Comparison of ENCODE assay signal across 8 cellular contexts in the genomic region with DNA sequence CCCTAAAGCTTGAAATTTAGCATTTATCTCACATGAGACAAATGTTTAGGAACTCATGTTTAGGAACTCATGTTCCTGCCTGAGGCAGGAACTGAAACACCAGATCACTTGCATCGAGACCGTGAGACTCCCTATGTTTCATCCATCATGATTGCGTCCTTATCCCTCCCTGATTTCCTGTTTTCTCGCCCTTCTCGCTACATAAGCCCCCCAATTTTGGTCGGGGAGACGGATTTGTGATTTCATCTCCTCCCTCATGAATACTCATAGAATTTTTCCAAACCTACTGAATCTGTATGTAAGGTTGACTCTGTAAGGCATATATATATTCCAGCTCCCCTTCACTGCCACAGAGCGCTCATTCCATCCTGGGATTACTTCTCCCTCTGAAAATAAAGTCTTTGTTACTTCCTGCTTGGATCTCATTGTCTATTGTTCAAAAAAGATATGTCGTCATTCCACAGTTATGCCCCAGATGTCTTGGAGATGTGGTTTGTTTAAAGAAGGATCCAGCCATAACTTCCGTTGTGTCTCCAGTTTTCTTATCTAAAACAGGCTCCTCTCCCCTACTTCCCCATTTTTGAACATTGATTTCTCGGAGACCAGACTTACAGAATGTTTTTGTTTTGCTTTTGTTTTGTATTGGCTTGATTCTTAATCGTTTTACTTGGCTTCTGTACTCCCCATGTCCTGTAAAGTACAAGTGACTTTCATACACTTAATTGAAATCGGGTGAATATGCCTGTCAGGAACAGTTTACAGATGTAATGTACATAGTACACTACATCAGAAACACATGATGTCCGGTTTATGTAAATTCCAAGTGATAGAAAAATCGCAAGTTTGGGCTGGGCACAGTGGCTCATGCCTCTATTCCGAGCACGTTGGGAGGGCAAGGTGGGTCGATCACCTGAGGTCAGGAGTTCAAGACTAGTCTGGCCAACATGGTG.
A peak's percentile ranks its signal among the peaks of the same experiment; 100 is the strongest.
DNase-seq lines count a peak whose midpoint lies in the region; ATAC-seq and TF ChIP-seq lines count a peak whose summit lies in the region.

No MANE protein-coding gene starts in this region.

- no peak overlapping the region for H3K4me3 Mint-ChIP-seq in naive thymus-derived CD4-positive, alpha-beta T cell

- 3 to 6% methylated on average over 18 of the region's 18 CpGs for WGBS in esophagus squamous epithelium, 2 donors

- peaks cover 0 to 12% (median 0%) of the 10 kb centered on the region in 11 donors for H3K9me3 Mint-ChIP-seq in naive thymus-derived CD4-positive, alpha-beta T cell

- TF ChIP-seq POLR2A in esophagus squamous epithelium (IDR thresholded peaks at IDR 0.05) (no peak), GM18505 (IDR thresholded peaks at IDR 0.05; ENCODE audit: borderline replicate concordance, extremely low read depth, insufficient read depth, insufficient read length) (no peak)

- no peaks in the 10 kb centered on the region for H3K9me3 ChIP-seq in esophagus squamous epithelium
- no peaks in the 10 kb centered on the region for H3K9me3 ChIP-seq in naive thymus-derived CD4-positive, alpha-beta T cell (ENCODE audit: control insufficient read depth in 2 of 3, low read length in 3 of 3)

- intact Hi-C loops in esophagus squamous epithelium (cut with DNase I), result no loop called here
- intact Hi-C loops in naive thymus-derived CD4-positive, alpha-beta T cell (cut with micrococcal nuclease), result loop anchor here (1.0 to 2.0 kb wide), 8 partner anchors 9 to 927 kb away; a partner anchor contains a TSS

- peaks cover 0 to 5% (median 0%) of the 10 kb centered on the region in 5 donors for H3K27me3 Mint-ChIP-seq in naive thymus-derived CD4-positive, alpha-beta T cell

- ATAC-seq in HG03521 (IDR thresholded peaks at IDR 0.05; ENCODE audit: unreplicated experiment), result peak; percentile 2
- no peak for ATAC-seq in naive thymus-derived CD4-positive, alpha-beta T cell
- ATAC-seq in GM18505 (IDR thresholded peaks at IDR 0.05; ENCODE audit: unreplicated experiment), result no peak
- ATAC-seq in GM19023 (IDR thresholded peaks at IDR 0.05; ENCODE audit: unreplicated experiment), result no peak
- ATAC-seq in left lobe of liver, result no peak

- no peak overlapping the region for H3K27ac Mint-ChIP-seq in naive thymus-derived CD4-positive, alpha-beta T cell

- DNase-seq in DMS53 treated with DMSO at 0.1 percent for 48 hours (lab: John Stamatoyannopoulos, UW; ENCODE audit: unreplicated experiment) (peak; percentile 81), RWPE1 (ENCODE audit: low spot score) (no peak), esophagus squamous epithelium (lab: John Stamatoyannopoulos, UW) (no peak), left lobe of liver (ENCODE audit: low spot score) (no peak)
- DNase-seq in naive thymus-derived CD4-positive, alpha-beta T cell, result peak in 3 of 9 donors; percentile 33 to 39 (median 37)

- H3K36me3 Mint-ChIP-seq in naive thymus-derived CD4-positive, alpha-beta T cell, result peaks cover 0 to 1% (median 0%) of the 10 kb centered on the region in 5 donors

- TF ChIP-seq CTCF in RWPE1 (conservative IDR thresholded peaks at IDR 0.05; ENCODE audit: low read depth), result no peak
- no peak for TF ChIP-seq CTCF in esophagus squamous epithelium (IDR thresholded peaks at IDR 0.05)

- peaks cover 5 to 27% (median 18%) of the 10 kb centered on the region in 7 donors for H3K4me1 Mint-ChIP-seq in naive thymus-derived CD4-positive, alpha-beta T cell

- H3K4me3 ChIP-seq in esophagus squamous epithelium, result peak overlapping the region; percentile 53 to 72 (median 68)
- H3K4me3 ChIP-seq in naive thymus-derived CD4-positive, alpha-beta T cell (ENCODE audit: low read length), result peak overlapping the region; percentile 77

- H3K27ac ChIP-seq in RWPE1 (peak overlapping the region; percentile 97), esophagus squamous epithelium (peak overlapping the region; percentile 93 to 98 (median 97))
- H3K27ac ChIP-seq in naive thymus-derived CD4-positive, alpha-beta T cell (ENCODE audit: low read depth, low read length), result peak overlapping the region; percentile 90

- peaks cover 0 to 28% (median 0%) of the 10 kb centered on the region in 4 donors for H3K27me3 ChIP-seq in esophagus squamous epithelium
- no peaks in the 10 kb centered on the region for H3K27me3 ChIP-seq in naive thymus-derived CD4-positive, alpha-beta T cell (ENCODE audit: control insufficient read depth in 2 of 2, insufficient read depth in 2 of 2, low read length in 2 of 2)

- CTCF ChIA-PET in RWPE1 (lab: Yijun Ruan, JAX), result interaction anchor here (0.6 to 0.7 kb wide), 2 partner anchors 60 to 122 kb away, joined by 3 to 7 read pairs; no protein-coding TSS in a partner anchor
- CTCF ChIA-PET in naive thymus-derived CD4-positive, alpha-beta T cell (lab: Charles Lee), result interaction anchor here (0.8 to 1.8 kb wide), 5 partner anchors 8 to 47 kb away, joined by 3 to 12 read pairs (median 3); a partner anchor contains a TSS

- no peaks in the 10 kb centered on the region for H3K36me3 ChIP-seq in esophagus squamous epithelium
- H3K36me3 ChIP-seq in naive thymus-derived CD4-positive, alpha-beta T cell (ENCODE audit: control insufficient read depth in 2 of 3, insufficient read depth in 3 of 3, low read length in 3 of 3), result no peaks in the 10 kb centered on the region

- H3K4me1 ChIP-seq in esophagus squamous epithelium, result peaks cover 4 to 30% (median 5%) of the 10 kb centered on the region in 3 donors
- H3K4me1 ChIP-seq in naive thymus-derived CD4-positive, alpha-beta T cell (ENCODE audit: control insufficient read depth in 2 of 2, insufficient read depth in 2 of 2, low read length in 2 of 2), result peaks cover 14 to 16% of the 10 kb centered on the region in 2 donors

- POLR2A ChIA-PET in RWPE1 (lab: Yijun Ruan, JAX; ENCODE audit: low non-redundant PET), result interaction anchor here (0.7 to 1.5 kb wide), 4 partner anchors 9 to 125 kb away, joined by 3 to 9 read pairs (median 3); a partner anchor contains a TSS
- POLR2A ChIA-PET in naive thymus-derived CD4-positive, alpha-beta T cell (lab: Charles Lee), result interaction anchor here (0.6 to 43.4 kb wide), 54 partner anchors 4 to 1687 kb away, joined by 3 to 3606 read pairs (median 5); a partner anchor contains a TSS
